Comparison of ENCODE assay signal across 27 cellular contexts in the genomic region with DNA sequence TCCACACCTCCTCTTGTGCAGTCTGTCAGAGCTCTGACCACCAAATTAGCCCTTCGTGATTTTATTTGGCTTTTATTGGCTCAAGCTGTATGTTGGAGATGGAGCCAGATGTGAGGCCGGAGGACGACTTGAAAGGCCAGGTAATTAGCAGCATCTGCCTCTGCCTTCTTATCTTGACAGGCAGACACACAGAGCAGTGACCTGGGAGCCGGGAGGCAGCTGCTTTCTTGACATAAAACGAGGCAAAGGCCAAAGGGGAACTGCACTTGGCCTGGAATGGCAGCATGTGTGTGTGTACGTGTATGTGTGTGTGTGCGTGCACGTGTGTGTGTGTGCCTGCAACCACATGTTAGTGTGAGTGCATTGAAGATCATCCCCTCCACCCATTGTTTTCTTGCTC. TPM values are rescaled to one million over a fixed set of nuclear protein-coding genes. Genes with fewer than 3 reads are reported as not detected.
DNase-seq lines count a peak whose midpoint lies in the region; ATAC-seq, FAIRE-seq and TF ChIP-seq lines count a peak whose summit lies in the region.
"Had no signal": no experiment of that assay in that cellular context is flagged by ENCODE, and none has a peak within 500 bp of the region (broad histone marks: within the 10 kb centered on the region; RNA-seq: fewer than 3 reads in every experiment).

No MANE protein-coding gene starts in this region.

- no peak overlapping the region for H3K4me3 ChIP-seq in H1 (ENCODE audit: extremely low read depth in 1 of 4, insufficient read depth in 2 of 4, low read depth in 3 of 4, low read length in 4 of 4)
- H3K4me3 ChIP-seq: BLaER1, PC-9, thoracic aorta had no signal

- POLR2A ChIA-PET in H1 (lab: Charles Lee; ENCODE audit: partially characterized antibody): no interaction called here

- no peak overlapping the region for H2BK20ac ChIP-seq in H1 (ENCODE audit: low read length)

- no peak overlapping the region for H2BK15ac ChIP-seq in H1 (ENCODE audit: low read length)

- H2BK5ac ChIP-seq in H1 (ENCODE audit: low read depth, low read length): no peak overlapping the region

- 0 out of 2 replicates have a peak, but pooled peaks cover 2% of the 10 kb centered on the region for H3K23me2 ChIP-seq in H1 (ENCODE audit: low read depth, low read length)

- no peak overlapping the region; the same call in 1 of the 2 replicates for H2BK12ac ChIP-seq in H1 (ENCODE audit: low read depth, low read length)

- TF ChIP-seq EP300 in H1 (IDR thresholded peaks at IDR 0.05; ENCODE audit: borderline replicate concordance in 1 of 2, low read depth in 2 of 2, low read length in 2 of 2): no peak

- peak; percentile 10 for DNase-seq in NCI-H82 (lab: John Stamatoyannopoulos, UW)
- DNase-seq in NCI-H82 treated with DMSO at 0.1 percent for 48 hours (lab: John Stamatoyannopoulos, UW; ENCODE audit: unreplicated experiment): no peak
- DNase-seq in NCI-H69 (lab: John Stamatoyannopoulos, UW): peak; percentile 4
- DNase-seq in H1 (ENCODE audit: low read depth in 1 of 2, low spot score in 2 of 2): no peak
- no peak for DNase-seq in NOMO-1 (lab: John Stamatoyannopoulos, UW; ENCODE audit: unreplicated experiment in 2 of 2)
- DNase-seq: activated CD8-positive, alpha-beta memory T cell treated with anti-CD3 and anti-CD28 coated beads, Interleukin-2, amount 50 U/mL, for 48 hours; activated CD8-positive, alpha-beta T cell treated with anti-CD3 and anti-CD28 coated beads for 36 hours; activated naive CD4-positive, alpha-beta T cell treated with anti-CD3 and anti-CD28 coated beads for 36 hours; erythroblast; HCEC 1CT; NCI-H1092 treated with DMSO at 0.1 percent for 48 hours; NCI-H2029 treated with DMSO at 0.1 percent for 48 hours; NCI-H345; PC-9; posterior cingulate gyrus; right cardiac atrium; stimulated activated CD4-positive, alpha-beta T cell treated with anti-CD3 and anti-CD28 coated beads, Interleukin-2, amount 100 ng/mL, for 24 hours; stimulated activated naive CD8-positive, alpha-beta T cell treated with anti-CD3 and anti-CD28 coated beads, Interleukin-15, Interleukin-2, amounts not matched to agents 100 U/mL and 50 U/mL, for 24 hours; T-helper 17 cell had no signal

- WGBS in H1 (ENCODE audit: extremely low coverage in 1 of 2, insufficient coverage in 1 of 2, insufficient read length in 1 of 2, insufficient replicate concordance in 2 of 2, low coverage in 1 of 2, low lambda C conversion rate in 2 of 2, missing lambda C conversion rate in 1 of 2), 2 experiments: 88% methylated on average over 7 of the region's 8 CpGs; no CpG with 5 or more reads in 1 of the 2 experiments

- no peaks in the 10 kb centered on the region for H3K79me1 ChIP-seq in H1 (ENCODE audit: low read depth, low read length)

- H3K14ac ChIP-seq in H1 (ENCODE audit: insufficient read length): no peak overlapping the region

- no peak overlapping the region; the same call in 1 of the 2 replicates for H2AFZ ChIP-seq in H1 (ENCODE audit: low read length)
- H2AFZ ChIP-seq: PC-9 had no signal

- H3K27me3 ChIP-seq in H1 (replicated peaks in 1 of 4; ENCODE audit: control insufficient read depth in 3 of 4, extremely low read depth in 1 of 4, insufficient read depth in 3 of 4, low read length in 3 of 4): no peaks in the 10 kb centered on the region
- H3K27me3 ChIP-seq: BLaER1 had no signal

- no peak for TF ChIP-seq RAD21 in H1 (IDR thresholded peaks at IDR 0.05 in 1 of 2, conservative IDR thresholded peaks at IDR 0.05 in 1 of 2; ENCODE audit: low read depth in 2 of 2, low read length in 2 of 2)

- H3K4me2 ChIP-seq in H1 (ENCODE audit: insufficient read depth in 1 of 2, low read depth in 2 of 2, low read length in 2 of 2): no peak overlapping the region
- H3K4me2 ChIP-seq: BLaER1, PC-9 had no signal

- TF ChIP-seq CTCF in H1 (IDR thresholded peaks at IDR 0.05; ENCODE audit: control extremely low read depth in 1 of 3, insufficient read depth in 1 of 3, low read depth in 1 of 3, low read length in 3 of 3): no peak

- no peaks in the 10 kb centered on the region for H3K36me3 ChIP-seq in H1 (ENCODE audit: control insufficient read depth in 2 of 4, insufficient read depth in 4 of 4, low read length in 3 of 4)
- H3K36me3 ChIP-seq: BLaER1, neutrophil, thoracic aorta had no signal

- no peak overlapping the region for H4K91ac ChIP-seq in H1 (replicated peaks; ENCODE audit: insufficient read length, low read length)

- no peak overlapping the region for H3K9ac ChIP-seq in H1 (replicated peaks in 1 of 4; ENCODE audit: extremely low read depth in 1 of 4, low read depth in 3 of 4, low read length in 3 of 4)
- H3K9ac ChIP-seq: BLaER1 had no signal

- no peaks in the 10 kb centered on the region for H3K9me3 ChIP-seq in H1 (ENCODE audit: insufficient read depth in 2 of 2, low read depth in 1 of 2, low read length in 1 of 2)
- H3K9me3 ChIP-seq: neutrophil, thoracic aorta had no signal

- no peak overlapping the region for H3K56ac ChIP-seq in H1 (replicated peaks; ENCODE audit: insufficient read length, low read depth, low read length)

- no peak for TF ChIP-seq POLR2A in H1 (IDR thresholded peaks at IDR 0.05; ENCODE audit: control extremely low read depth in 1 of 2, low read depth in 2 of 2, low read length in 2 of 2)

- no peak for FAIRE-seq in H1 (lab: Jason Lieb, UNC)
- FAIRE-seq: G401.6, islet of Langerhans, urothelium cell line had no signal

- H3K27ac ChIP-seq in H1 (ENCODE audit: low read depth, low read length): no peak overlapping the region
- H3K27ac ChIP-seq: BLaER1, neutrophil, PC-9, thoracic aorta had no signal

- H2AK5ac ChIP-seq in H1 (ENCODE audit: low read depth, low read length): peak overlapping the region; percentile 96; the same call in 1 of the 2 replicates

- H4K5ac ChIP-seq in H1 (ENCODE audit: insufficient read length, low read depth, low read length): no peak overlapping the region

- H3K4ac ChIP-seq in H1 (replicated peaks; ENCODE audit: insufficient read length, low read depth, low read length): no peak overlapping the region

- H4K20me1 ChIP-seq in H1 (replicated peaks in 1 of 2; ENCODE audit: control insufficient read depth in 1 of 2, insufficient read depth in 2 of 2, low read length in 2 of 2): no peaks in the 10 kb centered on the region
- H4K20me1 ChIP-seq: BLaER1 had no signal

- H3K23ac ChIP-seq in H1 (ENCODE audit: insufficient read length): no peak overlapping the region

- no peak overlapping the region for H2BK120ac ChIP-seq in H1 (replicated peaks; ENCODE audit: low read depth, low read length)

- CTCF ChIA-PET in H1 (lab: Charles Lee; ENCODE audit: partially characterized antibody): interaction anchor here (1.2 to 1.9 kb wide), 3 partner anchors 8 to 242 kb away, joined by 3 to 4 read pairs (median 3); no protein-coding TSS in a partner anchor

- no peak for ATAC-seq in GM18502 (IDR thresholded peaks at IDR 0.05; ENCODE audit: poor library complexity, unreplicated experiment)
- ATAC-seq in GM18909 (IDR thresholded peaks at IDR 0.05; ENCODE audit: poor library complexity, unreplicated experiment): no peak
- ATAC-seq: activated CD8-positive, alpha-beta T cell treated with anti-CD3 and anti-CD28 coated beads for 36 hours; right cardiac atrium; stimulated activated naive CD8-positive, alpha-beta T cell treated with anti-CD3 and anti-CD28 coated beads, Interleukin-15, Interleukin-2, amounts not matched to agents 100 U/mL and 50 U/mL, for 24 hours; T-helper 17 cell had no signal

- H3K18ac ChIP-seq in H1 (ENCODE audit: extremely low read depth, low read length): no peak overlapping the region

- peak overlapping the region; percentile 35; the same call in 1 of the 2 replicates for H4K8ac ChIP-seq in H1 (ENCODE audit: extremely low read depth, insufficient read depth, low read length)

- H3K4me1 ChIP-seq in H1 (replicated peaks in 1 of 4; ENCODE audit: control insufficient read depth in 3 of 4, insufficient read depth in 4 of 4, low read length in 3 of 4): no peaks in the 10 kb centered on the region
- H3K4me1 ChIP-seq: BLaER1 had no signal

- H3K79me2 ChIP-seq in H1 (ENCODE audit: control insufficient read depth in 1 of 2, insufficient read depth in 2 of 2, low read length in 2 of 2): no peaks in the 10 kb centered on the region

TF ChIP-seq in H1, 55 proteins besides CTCF, POLR2A, EP300 and RAD21 (continues in another document):
- TF ChIP-seq SUZ12 (IDR thresholded peaks at IDR 0.05; ENCODE audit: low read length): no peak
- TF ChIP-seq RFX5 (IDR thresholded peaks at IDR 0.05; ENCODE audit: borderline replicate concordance, low read depth, low read length): no peak
- TF ChIP-seq CREB1 (IDR thresholded peaks at IDR 0.05): no peak

RNA-seq across cellular contexts. Expression of a gene that starts 56.9 kb away (rescaled TPM):
- 119 and 120 TPM in 2 replicates for total RNA-seq in H1 (2021; fragmentation: NEBNext Ultra II Directional; extraction: Animal tissue kit (Norgen Biotek cat#: 25700))
- polyA plus RNA-seq in H1 (2011; rRNA removed): 27.7 and 42.5 TPM in 2 replicates
- polyA plus RNA-seq in H1 (2011; cell fraction: cytosol; rRNA removed): 45.8 TPM
- polyA plus RNA-seq in H1 (2011; cell fraction: nucleus; rRNA removed): 101 TPM
- polyA plus RNA-seq in H1 (2012, experiment 1 of 2): 76.6 to 117 TPM (median 91.0 TPM) in 4 replicates
- polyA plus RNA-seq in H1 (2012, experiment 2 of 2): 11.0 TPM
- 160 TPM for polyA plus RNA-seq in H1 (2013, experiment 1 of 2)
- polyA plus RNA-seq in H1 (2013, experiment 2 of 2): 158 TPM
- 69.2 and 75.1 TPM in 2 replicates for polyA minus RNA-seq in H1 (2011; rRNA and poly(A)+ RNA removed)
- 31.0 TPM for polyA minus RNA-seq in H1 (2011; cell fraction: cytosol; rRNA and poly(A)+ RNA removed)
- polyA minus RNA-seq in H1 (2011; cell fraction: nucleus; rRNA and poly(A)+ RNA removed): 169 TPM

Comparison
In these comparisons a context has a peak if more than half of its experiments do, and no peak if none do; other contexts are left out.
1. DNase-seq: peak in NCI-H82 (single experiment) and NCI-H69 (single experiment); none in NCI-H82 treated with DMSO at 0.1 percent for 48 hours (single experiment), H1 (0 of 2) and NOMO-1 (0 of 2).